Comparison of ENCODE assay signal across 8 cellular contexts in the genomic region with DNA sequence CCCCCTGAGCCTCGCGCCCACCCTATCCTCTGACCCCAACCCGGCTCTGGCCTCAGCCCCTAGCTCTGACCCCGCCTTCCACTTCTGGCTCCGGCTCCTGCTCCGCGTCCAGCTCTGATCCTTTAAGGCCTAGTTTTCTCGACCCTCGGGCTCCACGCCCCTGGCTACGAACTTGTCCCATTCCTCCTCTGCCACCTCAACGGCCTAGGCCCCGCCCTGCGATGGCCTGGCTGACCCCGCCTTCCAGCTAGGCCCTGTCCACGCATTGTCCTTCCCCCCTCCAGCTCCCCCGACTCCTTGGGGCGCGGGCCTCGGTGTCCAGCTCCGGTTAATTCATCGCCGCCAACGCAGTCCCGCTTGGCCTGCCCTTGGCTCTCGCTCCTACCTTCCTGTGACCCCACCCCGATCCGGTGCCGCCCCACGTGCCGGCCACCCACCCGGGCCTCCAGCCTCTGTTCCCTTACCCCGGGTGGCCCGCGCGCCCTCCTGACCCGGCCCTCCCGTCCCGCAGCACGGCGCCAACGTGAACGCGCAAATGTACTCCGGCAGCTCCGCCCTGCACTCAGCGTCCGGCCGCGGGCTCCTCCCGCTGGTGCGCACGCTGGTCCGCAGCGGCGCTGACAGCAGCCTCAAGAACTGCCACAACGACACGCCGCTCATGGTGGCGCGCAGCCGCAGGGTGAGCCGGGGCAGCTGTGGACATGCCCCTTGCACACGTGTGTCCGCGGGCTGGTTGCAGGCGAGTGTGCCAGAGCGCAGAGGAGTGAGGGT. TPM values are rescaled to one million over a fixed set of nuclear protein-coding genes. Genes with fewer than 3 reads are reported as not detected.
DNase-seq lines count a peak whose midpoint lies in the region; ATAC-seq and TF ChIP-seq lines count a peak whose summit lies in the region.

No MANE protein-coding gene starts in this region.

- no peaks in the 10 kb centered on the region for H3K36me3 Mint-ChIP-seq in nephron progenitor cell (ENCODE audit: low read depth)
- peaks cover 51% of the 10 kb centered on the region for H3K36me3 Mint-ChIP-seq in stimulated activated memory B cell treated with anti-CD40 and anti-IgM and Interleukin-4, amounts not matched to agents 10 μg/mL and 1 μg/mL and 100 μg/mL, for 72 hours

- H3K27ac Mint-ChIP-seq in nephron progenitor cell = no peak overlapping the region
- no peak overlapping the region for H3K27ac Mint-ChIP-seq in stimulated activated memory B cell treated with anti-CD40 and anti-IgM and Interleukin-4, amounts not matched to agents 10 μg/mL and 1 μg/mL and 100 μg/mL, for 72 hours

- no peaks in the 10 kb centered on the region for H3K9me3 ChIP-seq in AG04450 (ENCODE audit: control insufficient read depth, insufficient read depth, low read length)

- no peaks in the 10 kb centered on the region for H3K27me3 ChIP-seq in AG04450 (ENCODE audit: control insufficient read depth, insufficient read depth, low read length)

- DNase-seq in AG04450 (ENCODE audit: low read depth, low spot score) (no peak), foreskin melanocyte (peak; percentile 54), nephron progenitor cell (peak; percentile 77), NCI-H1092 (lab: John Stamatoyannopoulos, UW) (no peak)

- POLR2A ChIA-PET in AG04450 (lab: Yijun Ruan, JAX) = interaction anchor here (0.6 to 2.0 kb wide), 4 partner anchors 9 to 114 kb away, joined by 4 to 6 read pairs (median 6); partner anchors contain the start of genes BCL3 and PVR

- no peak for ATAC-seq in stimulated activated memory B cell treated with anti-CD40 and anti-IgM and Interleukin-4, amounts not matched to agents 10 μg/mL and 1 μg/mL and 100 μg/mL, for 72 hours
- ATAC-seq in HG03095 (IDR thresholded peaks at IDR 0.05; ENCODE audit: unreplicated experiment) (no peak), GM18517 (IDR thresholded peaks at IDR 0.05; ENCODE audit: unreplicated experiment) (no peak)

- H3K9me3 Mint-ChIP-seq in nephron progenitor cell = no peaks in the 10 kb centered on the region
- H3K9me3 Mint-ChIP-seq in stimulated activated memory B cell treated with anti-CD40 and anti-IgM and Interleukin-4, amounts not matched to agents 10 μg/mL and 1 μg/mL and 100 μg/mL, for 72 hours = no peaks in the 10 kb centered on the region

- H3K4me3 ChIP-seq in AG04450 (ENCODE audit: low read depth, low read length) = peak overlapping the region; percentile 58

- peaks cover 72% of the 10 kb centered on the region for H3K27me3 Mint-ChIP-seq in nephron progenitor cell (ENCODE audit: low read depth, poor library complexity)
- no peaks in the 10 kb centered on the region for H3K27me3 Mint-ChIP-seq in stimulated activated memory B cell treated with anti-CD40 and anti-IgM and Interleukin-4, amounts not matched to agents 10 μg/mL and 1 μg/mL and 100 μg/mL, for 72 hours

- no peak for TF ChIP-seq CTCF in AG04450 (IDR thresholded peaks at IDR 0.05; ENCODE audit: low read depth, low read length)
- no peak for TF ChIP-seq CTCF in nephron progenitor cell (IDR thresholded peaks at IDR 0.05)

- CTCF ChIA-PET in AG04450 (lab: Charles Lee) = interaction anchor here (0.6 to 3.5 kb wide), 5 partner anchors 14 to 187 kb away, joined by 3 to 23 read pairs (median 4); partner anchors contain the start of gene NECTIN2

- H3K4me3 Mint-ChIP-seq in nephron progenitor cell = peak overlapping the region; percentile 86
- H3K4me3 Mint-ChIP-seq in stimulated activated memory B cell treated with anti-CD40 and anti-IgM and Interleukin-4, amounts not matched to agents 10 μg/mL and 1 μg/mL and 100 μg/mL, for 72 hours = no peak overlapping the region

- peak overlapping the region; percentile 31 for H3K27ac ChIP-seq in AG04450 (ENCODE audit: low read depth, low read length)

- peaks cover 43% of the 10 kb centered on the region for H3K4me1 Mint-ChIP-seq in nephron progenitor cell
- peaks cover 26% of the 10 kb centered on the region for H3K4me1 Mint-ChIP-seq in stimulated activated memory B cell treated with anti-CD40 and anti-IgM and Interleukin-4, amounts not matched to agents 10 μg/mL and 1 μg/mL and 100 μg/mL, for 72 hours

TF ChIP-seq in PFSK-1, 5 proteins besides CTCF, POLR2A, EP300 and RAD21:
- peak; percentile 14; the same call in 1 of the 2 replicates for TF ChIP-seq SIN3A (IDR thresholded peaks at IDR 0.05; ENCODE audit: borderline replicate concordance, insufficient read depth, low read length)
- TF ChIP-seq POLR2AphosphoS5 (IDR thresholded peaks at IDR 0.05; ENCODE audit: low read depth, low read length) = no peak; the same call in 1 of the 2 replicates
- TF ChIP-seq, protein P1, sequence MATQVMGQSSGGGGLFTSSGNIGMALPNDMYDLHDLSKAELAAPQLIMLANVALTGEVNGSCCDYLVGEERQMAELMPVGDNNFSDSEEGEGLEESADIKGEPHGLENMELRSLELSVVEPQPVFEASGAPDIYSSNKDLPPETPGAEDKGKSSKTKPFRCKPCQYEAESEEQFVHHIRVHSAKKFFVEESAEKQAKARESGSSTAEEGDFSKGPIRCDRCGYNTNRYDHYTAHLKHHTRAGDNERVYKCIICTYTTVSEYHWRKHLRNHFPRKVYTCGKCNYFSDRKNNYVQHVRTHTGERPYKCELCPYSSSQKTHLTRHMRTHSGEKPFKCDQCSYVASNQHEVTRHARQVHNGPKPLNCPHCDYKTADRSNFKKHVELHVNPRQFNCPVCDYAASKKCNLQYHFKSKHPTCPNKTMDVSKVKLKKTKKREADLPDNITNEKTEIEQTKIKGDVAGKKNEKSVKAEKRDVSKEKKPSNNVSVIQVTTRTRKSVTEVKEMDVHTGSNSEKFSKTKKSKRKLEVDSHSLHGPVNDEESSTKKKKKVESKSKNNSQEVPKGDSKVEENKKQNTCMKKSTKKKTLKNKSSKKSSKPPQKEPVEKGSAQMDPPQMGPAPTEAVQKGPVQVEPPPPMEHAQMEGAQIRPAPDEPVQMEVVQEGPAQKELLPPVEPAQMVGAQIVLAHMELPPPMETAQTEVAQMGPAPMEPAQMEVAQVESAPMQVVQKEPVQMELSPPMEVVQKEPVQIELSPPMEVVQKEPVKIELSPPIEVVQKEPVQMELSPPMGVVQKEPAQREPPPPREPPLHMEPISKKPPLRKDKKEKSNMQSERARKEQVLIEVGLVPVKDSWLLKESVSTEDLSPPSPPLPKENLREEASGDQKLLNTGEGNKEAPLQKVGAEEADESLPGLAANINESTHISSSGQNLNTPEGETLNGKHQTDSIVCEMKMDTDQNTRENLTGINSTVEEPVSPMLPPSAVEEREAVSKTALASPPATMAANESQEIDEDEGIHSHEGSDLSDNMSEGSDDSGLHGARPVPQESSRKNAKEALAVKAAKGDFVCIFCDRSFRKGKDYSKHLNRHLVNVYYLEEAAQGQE (IDR thresholded peaks at IDR 0.05; ENCODE audit: insufficient read depth in 1 of 2, low read depth in 2 of 2, low read length in 2 of 2) = 0 out of 4 replicates have a peak, but pooled peaks of 1 of the 2 experiments have one; percentile 25
- TF ChIP-seq FOXP2 (optimal IDR thresholded peaks at IDR 0.05; ENCODE audit: borderline replicate concordance, extremely low read depth, extremely low read length, insufficient read depth) = peak; percentile 70
TF ChIP-seq in PFSK-1: peak in this region for 3.

RNA-seq across cellular contexts. Expression of gene BCL3, which starts 9.4 kb away (rescaled TPM):
- polyA plus RNA-seq in AG04450 (2011; rRNA removed) = 5.6 and 11.0 TPM in 2 replicates
- 10.0 and 11.3 TPM in 2 replicates for polyA minus RNA-seq in AG04450 (2011; rRNA and poly(A)+ RNA removed)
- 76.7 TPM for polyA plus RNA-seq in PFSK-1 (2012; ENCODE audit: insufficient read length, low read depth)

RNA-seq across cellular contexts. Expression of gene CBLC, which starts 19.8 kb away (rescaled TPM):
- polyA plus RNA-seq in AG04450 (2011; rRNA removed) = not detected in 2 replicates
- polyA minus RNA-seq in AG04450 (2011; rRNA and poly(A)+ RNA removed) = not detected in 2 replicates
- not detected for polyA plus RNA-seq in PFSK-1 (2012; ENCODE audit: insufficient read length, low read depth)

RNA-seq across cellular contexts. Expression of gene BCAM, which starts 51.0 kb away (rescaled TPM):
- polyA plus RNA-seq in AG04450 (2011; rRNA removed) = 8.4 and 9.7 TPM in 2 replicates
- 5.6 and 8.0 TPM in 2 replicates for polyA minus RNA-seq in AG04450 (2011; rRNA and poly(A)+ RNA removed)
- polyA plus RNA-seq in PFSK-1 (2012; ENCODE audit: insufficient read length, low read depth) = 98.8 TPM

RNA-seq across cellular contexts. Expression of gene CEACAM16, which starts 59.0 kb away (rescaled TPM):
- polyA plus RNA-seq in AG04450 (2011; rRNA removed) = not detected in 2 replicates
- polyA minus RNA-seq in AG04450 (2011; rRNA and poly(A)+ RNA removed) = not detected in 2 replicates
- not detected for polyA plus RNA-seq in PFSK-1 (2012; ENCODE audit: insufficient read length, low read depth)

Comparison
In these comparisons a context has a peak if more than half of its experiments do, and no peak if none do; other contexts are left out.
1. DNase-seq: peak in foreskin melanocyte (single experiment) and nephron progenitor cell (single experiment); none in AG04450 (single experiment) and NCI-H1092 (single experiment).